30 cellular contexts compared by ENCODE assay signal in the genomic region with DNA sequence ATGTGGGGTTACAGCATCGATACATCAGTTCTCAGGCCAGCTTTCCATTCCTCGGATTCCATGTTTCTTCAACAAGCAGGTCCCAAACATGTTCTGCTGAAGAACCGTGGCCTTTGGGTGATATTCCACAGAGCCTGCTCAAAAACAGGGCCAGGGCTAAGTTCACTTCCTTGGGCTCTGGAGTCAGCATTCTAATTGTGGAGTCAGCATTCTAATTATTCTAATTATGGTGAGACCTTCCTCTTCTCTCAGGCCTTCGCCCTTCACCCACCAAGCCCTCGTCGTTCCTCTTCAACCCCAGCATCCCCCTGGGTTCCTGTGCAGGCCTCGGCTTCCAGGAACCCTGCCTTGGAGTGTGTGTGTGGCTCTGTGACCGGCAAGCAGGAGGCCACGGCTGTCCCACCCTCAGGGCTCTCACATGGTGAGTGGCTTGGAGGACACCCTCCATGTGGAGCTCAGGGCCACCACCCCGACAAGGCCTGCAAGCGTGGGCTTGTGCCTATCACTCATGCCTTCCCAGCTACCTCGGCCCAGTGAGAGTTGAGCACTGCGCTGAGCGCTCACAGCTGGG.
"Had no signal": no experiment of that assay in that cellular context is flagged by ENCODE, and none has a peak within 500 bp of the region (broad histone marks: within the 10 kb centered on the region; RNA-seq: fewer than 3 reads in every experiment).

No MANE protein-coding gene starts in this region.

- H3K27me3 ChIP-seq: adrenal gland, MG63 had no signal

- H3K9me3 Mint-ChIP-seq: activated CD8-positive, alpha-beta T cell treated with anti-CD3 and anti-CD28 coated beads for 36 hours; activated naive CD8-positive, alpha-beta T cell treated with anti-CD3 and anti-CD28 coated beads, Interleukin-2, amount 10 ng/mL, durations not matched to agents 7 days and 5 days; T-cell had no signal

- H3K27ac ChIP-seq: adrenal gland, SK-N-MC, VCaP had no signal

- ATAC-seq: activated CD8-positive, alpha-beta T cell treated with anti-CD3 and anti-CD28 coated beads for 36 hours; Panc1; Right ventricle myocardium inferior had no signal

- H3K4me1 ChIP-seq: adrenal gland had no signal

- H3K9me3 ChIP-seq: adrenal gland, MG63 had no signal

- H3K4me1 Mint-ChIP-seq: activated naive CD8-positive, alpha-beta T cell treated with anti-CD3 and anti-CD28 coated beads, Interleukin-2, amount 10 ng/mL, durations not matched to agents 7 days and 5 days; T-cell had no signal

- H3K4me3 ChIP-seq: adrenal gland, MG63, SK-N-MC had no signal

- H3K4me3 Mint-ChIP-seq: activated CD8-positive, alpha-beta T cell treated with anti-CD3 and anti-CD28 coated beads for 36 hours; activated naive CD8-positive, alpha-beta T cell treated with anti-CD3 and anti-CD28 coated beads, Interleukin-2, amount 10 ng/mL, durations not matched to agents 7 days and 5 days; T-cell had no signal

- H3K27me3 Mint-ChIP-seq: activated naive CD8-positive, alpha-beta T cell treated with anti-CD3 and anti-CD28 coated beads, Interleukin-2, amount 10 ng/mL, durations not matched to agents 7 days and 5 days had no signal

- FAIRE-seq: TTC549 had no signal

- H3K36me3 Mint-ChIP-seq: activated naive CD8-positive, alpha-beta T cell treated with anti-CD3 and anti-CD28 coated beads, Interleukin-2, amount 10 ng/mL, durations not matched to agents 7 days and 5 days; T-cell had no signal

- H3K36me3 ChIP-seq: adrenal gland, MG63 had no signal

- DNase-seq: activated CD4-positive, alpha-beta T cell treated with anti-CD3 and anti-CD28 coated beads, Interleukin-2, amount 50 U/mL, for 1 hour; activated CD4-positive, CD25-positive, alpha-beta regulatory T cell; activated CD8-positive, alpha-beta memory T cell treated with anti-CD3 and anti-CD28 coated beads, Interleukin-2, amount 50 U/mL, for 4 hours; activated CD8-positive, alpha-beta T cell treated with anti-CD3 and anti-CD28 coated beads for 36 hours; activated naive CD4-positive, alpha-beta T cell treated with anti-CD3 and anti-CD28 coated beads, Interleukin-2, amount 50 U/mL, for 16 hours; activated naive CD8-positive, alpha-beta T cell treated with anti-CD3 and anti-CD28 coated beads, Interleukin-2, amount 10 ng/mL, durations not matched to agents 7 days and 5 days; activated T-cell treated with anti-CD3 and anti-CD28 coated beads, Interleukin-2, amount 50 U/mL, for 1 hour; adrenal gland; anterior cingulate cortex; MG63; MV-4-11; NCI-H1092 treated with DMSO at 0.1 percent for 48 hours; NCI-H1417 treated with DMSO at 0.1 percent for 48 hours; NCI-H1694; NCI-H2029; NCI-H2107; NCI-H345; NCI-H510A; NCI-H526 treated with DMSO at 0.1 percent for 48 hours; NCI-H82; OCI-M1; RPMI8226; T-cell; T-helper 2 cell; T1000 had no signal

- H3K27ac Mint-ChIP-seq: activated CD8-positive, alpha-beta T cell treated with anti-CD3 and anti-CD28 coated beads for 36 hours; activated naive CD8-positive, alpha-beta T cell treated with anti-CD3 and anti-CD28 coated beads, Interleukin-2, amount 10 ng/mL, durations not matched to agents 7 days and 5 days; T-cell had no signal
